In the genomic region with DNA sequence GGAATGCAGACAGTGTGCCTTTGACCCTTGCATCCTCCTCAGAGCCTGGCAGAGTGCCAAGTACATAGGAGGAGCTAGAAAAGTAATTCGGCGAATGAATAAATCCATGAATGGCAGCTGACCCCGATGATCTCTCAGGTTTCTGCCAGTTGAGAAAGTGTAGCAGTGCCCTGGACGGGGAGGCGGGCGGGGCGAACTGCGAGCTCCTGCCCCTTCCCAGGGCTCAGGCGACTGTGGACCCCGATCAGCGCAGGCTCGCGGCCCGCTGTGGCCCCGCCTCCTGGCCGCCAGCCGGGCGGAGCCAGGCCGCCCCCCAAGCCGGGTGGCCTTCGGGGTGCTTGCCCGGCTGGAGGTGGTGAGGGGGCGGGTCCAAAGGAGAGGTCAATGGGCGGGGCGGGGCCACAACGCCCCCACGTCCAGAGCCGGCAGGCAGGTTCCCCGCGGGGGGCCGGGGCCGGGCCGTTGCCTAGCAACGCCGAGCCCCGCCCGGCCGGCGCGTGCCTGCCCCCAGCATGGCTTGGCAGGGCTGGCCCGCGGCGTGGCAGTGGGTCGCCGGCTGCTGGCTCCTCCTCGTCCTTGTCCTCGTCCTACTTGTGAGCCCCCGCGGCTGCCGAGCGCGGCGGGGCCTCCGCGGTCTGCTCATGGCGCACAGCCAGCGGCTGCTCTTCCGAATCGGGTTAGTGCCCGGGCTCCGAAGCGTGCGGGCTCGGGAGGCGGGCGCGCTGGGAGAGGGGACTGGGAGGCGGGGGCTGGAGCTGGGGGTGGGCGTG, we compare ENCODE assay signal across 1 cellular context.
TF ChIP-seq lines count a peak whose summit lies in the region.

No MANE protein-coding gene starts in this region.

TF ChIP-seq in IMR-90, 13 proteins besides CTCF, POLR2A, EP300 and RAD21 (continued from another document):
- TF ChIP-seq, protein P1, sequence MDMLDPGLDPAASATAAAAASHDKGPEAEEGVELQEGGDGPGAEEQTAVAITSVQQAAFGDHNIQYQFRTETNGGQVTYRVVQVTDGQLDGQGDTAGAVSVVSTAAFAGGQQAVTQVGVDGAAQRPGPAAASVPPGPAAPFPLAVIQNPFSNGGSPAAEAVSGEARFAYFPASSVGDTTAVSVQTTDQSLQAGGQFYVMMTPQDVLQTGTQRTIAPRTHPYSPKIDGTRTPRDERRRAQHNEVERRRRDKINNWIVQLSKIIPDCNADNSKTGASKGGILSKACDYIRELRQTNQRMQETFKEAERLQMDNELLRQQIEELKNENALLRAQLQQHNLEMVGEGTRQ (IDR thresholded peaks at IDR 0.05; ENCODE audit: low read depth, low read length), result no peak
- no peak for TF ChIP-seq MAFK (IDR thresholded peaks at IDR 0.05; ENCODE audit: low read depth, low read length)
- TF ChIP-seq, protein P2, sequence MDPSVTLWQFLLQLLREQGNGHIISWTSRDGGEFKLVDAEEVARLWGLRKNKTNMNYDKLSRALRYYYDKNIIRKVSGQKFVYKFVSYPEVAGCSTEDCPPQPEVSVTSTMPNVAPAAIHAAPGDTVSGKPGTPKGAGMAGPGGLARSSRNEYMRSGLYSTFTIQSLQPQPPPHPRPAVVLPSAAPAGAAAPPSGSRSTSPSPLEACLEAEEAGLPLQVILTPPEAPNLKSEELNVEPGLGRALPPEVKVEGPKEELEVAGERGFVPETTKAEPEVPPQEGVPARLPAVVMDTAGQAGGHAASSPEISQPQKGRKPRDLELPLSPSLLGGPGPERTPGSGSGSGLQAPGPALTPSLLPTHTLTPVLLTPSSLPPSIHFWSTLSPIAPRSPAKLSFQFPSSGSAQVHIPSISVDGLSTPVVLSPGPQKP (IDR thresholded peaks at IDR 0.05; ENCODE audit: borderline replicate concordance, low read depth, low read length), result no peak
- no peak for TF ChIP-seq RCOR1 (IDR thresholded peaks at IDR 0.05; ENCODE audit: insufficient replicate concordance, low read length)
